ENCODE assay signal across 8 cellular contexts in the genomic region with DNA sequence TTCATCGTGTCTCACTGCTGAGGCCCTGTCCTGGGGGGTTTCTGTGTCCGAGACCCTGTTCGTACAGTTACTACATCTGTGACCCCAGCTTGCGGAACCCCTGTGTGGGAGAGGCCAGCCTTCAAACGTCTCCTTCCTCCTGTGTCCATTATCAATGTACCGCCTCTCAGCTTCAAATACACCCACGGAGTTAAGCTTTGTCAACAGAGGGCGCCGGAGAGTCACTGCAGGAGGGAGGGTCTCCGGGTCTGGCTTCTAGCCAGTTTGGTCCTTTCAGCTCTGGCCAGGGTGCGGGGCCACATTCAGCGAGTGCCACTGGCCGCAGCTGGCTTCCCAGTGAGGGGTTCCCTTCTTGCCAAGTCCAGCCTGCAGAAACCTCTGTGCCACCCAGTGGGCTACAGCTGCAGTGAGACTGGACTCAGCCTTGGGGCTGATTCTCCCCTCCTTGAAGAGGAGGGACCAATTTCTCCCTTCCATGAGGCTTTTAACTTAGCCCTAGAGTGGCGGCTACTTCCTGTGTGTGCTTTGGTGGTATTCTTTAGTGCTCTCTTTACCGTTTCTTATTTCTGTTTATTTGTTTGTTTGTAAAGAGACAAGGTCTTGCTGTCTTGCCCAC. TPM values are rescaled to one million over a fixed set of nuclear protein-coding genes. Genes with fewer than 3 reads are reported as not detected.
DNase-seq lines count a peak whose midpoint lies in the region; ATAC-seq and TF ChIP-seq lines count a peak whose summit lies in the region.
"Not testable (repeated sequence)": the region's sequence is repeated elsewhere in the genome, so short reads cannot be mapped to it uniquely, and the experiment has no call there.

No MANE protein-coding gene starts in this region.

- H3K18ac ChIP-seq in H9 (ENCODE audit: insufficient read length, low read depth, low read length), result not testable (repeated sequence)

- not testable (repeated sequence) for H2BK20ac ChIP-seq in H9 (ENCODE audit: low read depth, low read length, poor library complexity, severe bottlenecking)

- not testable (repeated sequence) for H3K4me1 ChIP-seq in H9 (ENCODE audit: insufficient read depth, low read length); right lobe of liver

- H4K20me1 ChIP-seq in H9 (ENCODE audit: control insufficient read depth, insufficient read depth, insufficient read length), result not testable (repeated sequence)

- H3K9me3 Mint-ChIP-seq in H9, result not testable (repeated sequence)

- H4K8ac ChIP-seq in H9 (replicated peaks; ENCODE audit: insufficient read length, low read depth, low read length), result not testable (repeated sequence)

- not testable (repeated sequence) for H2AK5ac ChIP-seq in H9 (ENCODE audit: insufficient read length, low read length)

- not testable (repeated sequence) for H3K79me1 ChIP-seq in H9 (ENCODE audit: insufficient read depth, low read depth, low read length, poor library complexity, severe bottlenecking)

- H3K4me1 Mint-ChIP-seq in H9, result not testable (repeated sequence)

- not testable (repeated sequence) for TF ChIP-seq POLR2A in right lobe of liver (IDR thresholded peaks at IDR 0.05)

- H3K4me3 ChIP-seq in right lobe of liver, result not testable (repeated sequence)

- not testable (repeated sequence) for H3K4me3 Mint-ChIP-seq in H9

- not testable (repeated sequence) for H2BK120ac ChIP-seq in H9 (ENCODE audit: low read depth, low read length, poor library complexity, severe bottlenecking)

- not testable (repeated sequence) for H2BK5ac ChIP-seq in H9 (ENCODE audit: insufficient read length, low read length)

- not testable (repeated sequence) for H3K36me3 Mint-ChIP-seq in H9 (ENCODE audit: insufficient read depth in 1 of 3, low read depth in 3 of 3)

- H2AFZ ChIP-seq in H9 (ENCODE audit: low read length), result not testable (repeated sequence)

- not testable (repeated sequence) for H4K5ac ChIP-seq in H9 (ENCODE audit: insufficient read length, low read depth, low read length)

- H3K27ac ChIP-seq in H9 (ENCODE audit: insufficient read length, low read depth, low read length); right lobe of liver: not testable (repeated sequence)

- TF ChIP-seq CTCF in H9 (conservative IDR thresholded peaks at IDR 0.05) (peak; percentile 77), right lobe of liver (IDR thresholded peaks at IDR 0.05) (peak in 1 of 4 donors; percentile 16)

- not testable (repeated sequence) for H3K27ac Mint-ChIP-seq in H9

- H3K9ac ChIP-seq in H9 (ENCODE audit: extremely low read depth, insufficient read length, low read length), result not testable (repeated sequence)

- H3T11ph ChIP-seq in H9 (ENCODE audit: low read length), result not testable (repeated sequence)

- H3K27me3 Mint-ChIP-seq in H9 (ENCODE audit: low read depth), result not testable (repeated sequence)

- not testable (repeated sequence) for H3K79me2 ChIP-seq in H9 (ENCODE audit: insufficient read depth, low read length)

- H2BK15ac ChIP-seq in H9 (ENCODE audit: low read depth, low read length), result not testable (repeated sequence)

- H3K23me2 ChIP-seq in H9 (ENCODE audit: insufficient read length, low read depth, low read length, poor library complexity, severe bottlenecking), result not testable (repeated sequence)

- H3K9me3 ChIP-seq in H9 (ENCODE audit: control insufficient read depth, low read depth, low read length); right lobe of liver: not testable (repeated sequence)

- intact Hi-C loops in right lobe of liver (cut with DNase I), result not testable (repeated sequence)

- WGBS in H9 (ENCODE audit: extremely low coverage, insufficient read length, low lambda C conversion rate), result no CpG with 5 or more reads among the region's 15 CpGs
- 12% methylated on average over 9 of the region's 15 CpGs for WGBS in right lobe of liver (ENCODE audit: insufficient coverage, low coverage, low lambda C conversion rate, missing lambda C conversion rate)

- not testable (repeated sequence) for H3K4ac ChIP-seq in H9 (ENCODE audit: low read depth, low read length)

- not testable (repeated sequence) for H3K36me3 ChIP-seq in right lobe of liver

- H3K14ac ChIP-seq in H9 (ENCODE audit: insufficient read depth, low read length), result not testable (repeated sequence)

- ATAC-seq in SK-N-SH treated with all-trans-retinoic acid at 6 μM for 48 hours (peak; percentile 80), esophagus mucosa (peak; percentile 47), right lobe of liver (peak; percentile 61 to 88 (median 79))

- DNase-seq in COLO668 (lab: John Stamatoyannopoulos, UW; ENCODE audit: unreplicated experiment) (peak; percentile 10), H9 (peak; percentile 84), NCI-H2029 (lab: John Stamatoyannopoulos, UW) (peak; percentile 43)
- peak; percentile 71 to 72 for DNase-seq in activated T-cell treated with anti-CD3 and anti-CD28 coated beads, Interleukin-2, amount 50 U/mL, for 48 hours
- DNase-seq in right lobe of liver, result not testable (repeated sequence)
- DNase-seq in stimulated activated CD4-positive, alpha-beta T cell treated with anti-CD3 and anti-CD28 coated beads, Interleukin-2, amount 100 ng/mL, for 4 hours (ENCODE audit: low read depth), result peak; percentile 6

- not testable (repeated sequence) for H3K56ac ChIP-seq in H9 (ENCODE audit: insufficient read length, low read depth, low read length)

- H2BK12ac ChIP-seq in H9 (ENCODE audit: insufficient read length, low read depth, low read length), result not testable (repeated sequence)

- not testable (repeated sequence) for H3K4me2 ChIP-seq in H9 (ENCODE audit: insufficient read depth, insufficient read length, low read length)

- not testable (repeated sequence) for H4K91ac ChIP-seq in H9 (ENCODE audit: insufficient read length, low read depth, low read length)

- not testable (repeated sequence) for H3K27me3 ChIP-seq in H9 (ENCODE audit: insufficient read depth, low read length); right lobe of liver

- not testable (repeated sequence) for H3K23ac ChIP-seq in H9 (ENCODE audit: insufficient read length, low read depth, low read length)

RNA-seq across cellular contexts. Expression of gene FBL, which starts 35.4 kb away (rescaled TPM):
- total RNA-seq in H9 (2021) (621 and 625 TPM in 2 replicates), esophagus mucosa (294 TPM), right lobe of liver (10 to 100 TPM; 46.1 to 76.2 (median 51.4) TPM)

RNA-seq across cellular contexts. Expression of gene DYRK1B, which starts 47.6 kb away (rescaled TPM):
- total RNA-seq in H9 (2021) (13.6 and 14.3 TPM in 2 replicates), esophagus mucosa (10.1 TPM), right lobe of liver (1 to 10 TPM; 2.5 to 6.3 (median 4.4) TPM)

RNA-seq across cellular contexts. Expression of gene FCGBP, which starts 52.8 kb away (rescaled TPM):
- total RNA-seq in H9 (2021) (0.13 and 0.15 TPM in 2 replicates), esophagus mucosa (25.7 TPM), right lobe of liver (10 to 100 TPM in 1 of 6 experiments, 1 to 10 TPM in 5; 3.8 to 31.6 (median 3.9) TPM)
